ENCODE assay signal across 8 cellular contexts in the genomic region with DNA sequence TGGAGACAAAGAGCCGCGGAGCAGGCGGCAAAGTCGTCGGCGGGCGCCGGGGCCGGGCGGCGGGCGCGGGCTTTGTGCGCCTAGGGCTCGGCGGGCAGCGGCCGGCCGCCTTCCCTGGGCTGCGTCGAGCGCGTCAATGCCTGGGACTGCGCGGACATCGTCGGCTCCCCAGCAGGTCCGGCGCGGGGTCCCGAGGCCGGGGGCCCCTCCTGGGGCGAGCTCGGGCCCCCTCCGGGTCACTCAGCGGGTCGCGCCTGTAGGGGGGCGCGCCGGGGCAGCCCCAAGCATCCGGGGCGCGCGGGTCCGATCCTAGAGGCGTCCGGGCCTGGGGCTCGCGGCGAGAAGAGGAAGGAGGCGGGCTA. TPM values are rescaled to one million over a fixed set of nuclear protein-coding genes. Genes with fewer than 3 reads are reported as not detected.
DNase-seq lines count a peak whose midpoint lies in the region; ATAC-seq, FAIRE-seq and TF ChIP-seq lines count a peak whose summit lies in the region.

No MANE protein-coding gene starts in this region.

- no peaks in the 10 kb centered on the region; the same call in 1 of the 2 replicates for H3K36me3 ChIP-seq in SJCRH30
- H3K36me3 ChIP-seq in sigmoid colon: no peaks in the 10 kb centered on the region

- DNase-seq in GM12864 (ENCODE audit: low read depth) (no peak), SJCRH30 (peak; percentile 33 to 52), fibroblast of mammary gland (ENCODE audit: low read depth) (no peak), sigmoid colon (no peak), G401 (ENCODE audit: low spot score) (no peak), GM13976 (ENCODE audit: low spot score) (no peak), RCC 7860 (ENCODE audit: low spot score) (no peak)

- H3K4me3 ChIP-seq in GM12864 (ENCODE audit: low read depth, low read length): peak overlapping the region; percentile 96
- peak overlapping the region; percentile 86 for H3K4me3 ChIP-seq in SJCRH30
- peak overlapping the region; percentile 69 for H3K4me3 ChIP-seq in fibroblast of mammary gland (ENCODE audit: control insufficient read depth, low read depth, low read length)
- peak overlapping the region; percentile 85 to 97 (median 94) for H3K4me3 ChIP-seq in sigmoid colon

- no peaks in the 10 kb centered on the region for H3K27me3 ChIP-seq in SJCRH30
- H3K27me3 ChIP-seq in sigmoid colon: no peaks in the 10 kb centered on the region

- ATAC-seq in GM21717 (IDR thresholded peaks at IDR 0.05; ENCODE audit: unreplicated experiment): no peak

- peak overlapping the region; percentile 88 for H3K27ac ChIP-seq in SJCRH30
- H3K27ac ChIP-seq in sigmoid colon: peak overlapping the region; percentile 93 to 99 (median 99)

- intact Hi-C loops in sigmoid colon (cut with DNase I): loop anchor here (1.0 to 10.0 kb wide), 7 partner anchors 56 to 522 kb away; no protein-coding TSS in a partner anchor

- in situ Hi-C loops in G401 (cut with HindIII; ENCODE audit: low sequenced_read_pairs) (no loop called here), GM13976 (cut with MboI; ENCODE audit: low sequenced_read_pairs, unreplicated experiment) (loop anchor here (10.0 to 25.0 kb wide), 2 partner anchors 335 to 388 kb away; no protein-coding TSS in a partner anchor)

- no peak for TF ChIP-seq EP300 in sigmoid colon (IDR thresholded peaks at IDR 0.05)

- WGBS in sigmoid colon, 2 donors: 0 to 1% methylated on average over 52 of the region's 52 CpGs

- no peak for FAIRE-seq in RCC 7860 (lab: Jason Lieb, UNC)

- H3K4me1 ChIP-seq in SJCRH30 (peaks cover 42% of the 10 kb centered on the region), sigmoid colon (peaks cover 4 to 76% (median 66%) of the 10 kb centered on the region in 4 donors)

- TF ChIP-seq CTCF in GM12864 (IDR thresholded peaks at IDR 0.05; ENCODE audit: low read depth, low read length, missing control alignments): no peak
- no peak for TF ChIP-seq CTCF in fibroblast of mammary gland (conservative IDR thresholded peaks at IDR 0.05; ENCODE audit: control insufficient read depth, insufficient read depth, low read depth, low read length)
- TF ChIP-seq CTCF in sigmoid colon (IDR thresholded peaks at IDR 0.05): no peak
- TF ChIP-seq CTCF in GM13976 (IDR thresholded peaks at IDR 0.05; ENCODE audit: borderline replicate concordance, control extremely low read depth, extremely low read depth, insufficient read depth, missing control alignments): no peak

- no peak for TF ChIP-seq POLR2A in sigmoid colon (IDR thresholded peaks at IDR 0.05)

- H3K9me3 ChIP-seq in SJCRH30 (replicated peaks) (no peaks in the 10 kb centered on the region), sigmoid colon (no peaks in the 10 kb centered on the region)

RNA-seq across cellular contexts. Expression of a gene that starts 0.8 kb away (rescaled TPM):
- total RNA-seq in SJCRH30 (2014; rRNA removed; shearing (Covaris generic)): 35.7 and 36.9 TPM in 2 replicates
- total RNA-seq in sigmoid colon: 10 to 100 TPM; 49.5 to 82.0 (median 58.8) TPM
- polyA plus RNA-seq in sigmoid colon: 10 to 100 TPM; 16.8 to 39.3 (median 21.0) TPM
- total RNA-seq in G401 (2014; rRNA removed; shearing (Covaris generic)): 34.6 and 36.0 TPM in 2 replicates

Comparison
In these comparisons a context has a peak if more than half of its experiments do, and no peak if none do; other contexts are left out.
1. DNase-seq: peak in SJCRH30 (2 of 2); none in GM12864 (single experiment), fibroblast of mammary gland (single experiment), sigmoid colon (single experiment), G401 (single experiment), GM13976 (single experiment) and RCC 7860 (single experiment).
2. Peak in every context shown above with its lines, with median percentiles within 50 percentile points of each other: H3K4me3 ChIP-seq.